In genomic region chr3:122609798-122610559, GRCh38 we compare ENCODE assay signal across 9 cellular contexts. TPM values are rescaled to one million over a fixed set of nuclear protein-coding genes. Genes with fewer than 3 reads are reported as not detected.
DNase-seq lines count a peak whose midpoint lies in the region; ATAC-seq and TF ChIP-seq lines count a peak whose summit lies in the region.
"Had no signal": no experiment of that assay in that cellular context is flagged by ENCODE, and none has a peak within 500 bp of the region (broad histone marks: within the 10 kb centered on the region; RNA-seq: fewer than 3 reads in every experiment).

No MANE protein-coding gene starts in this region.

- peak overlapping the region; percentile 64 for H3K4me3 ChIP-seq in ACC112 (ENCODE audit: low read depth, low read length)
- H3K4me3 ChIP-seq in tibial nerve, result no peak overlapping the region
- H3K4me3 ChIP-seq: upper lobe of left lung had no signal

- TF ChIP-seq CTCF in tibial nerve (IDR thresholded peaks at IDR 0.05), result no peak

- DNase-seq in SIG-M5 treated with dmso at 0.1 percent for 504 hours (lab: John Stamatoyannopoulos, UW; ENCODE audit: unreplicated experiment) (peak; percentile 69), fibroblast of the conjunctiva (ENCODE audit: low read depth) (peak; percentile 48), NCI-H187 treated with DMSO at 0.1 percent for 48 hours (lab: John Stamatoyannopoulos, UW) (no peak), NCI-H1436 treated with DMSO at 0.1 percent for 48 hours (lab: John Stamatoyannopoulos, UW) (no peak), tibial nerve (ENCODE audit: low spot score in 2 of 2) (no peak)
- DNase-seq: upper lobe of left lung had no signal

- peak overlapping the region; percentile 64 for H2AFZ ChIP-seq in ACC112 (ENCODE audit: low read length, unreplicated experiment)

- H3K36me3 ChIP-seq in ACC112 (ENCODE audit: insufficient read depth, low read length) (no peaks in the 10 kb centered on the region), tibial nerve (no peaks in the 10 kb centered on the region)
- H3K36me3 ChIP-seq: upper lobe of left lung had no signal

- peaks cover 4% of the 10 kb centered on the region for H3K4me1 ChIP-seq in ACC112 (ENCODE audit: control insufficient read depth, insufficient read depth, low read length, unreplicated experiment)
- no peaks in the 10 kb centered on the region for H3K4me1 ChIP-seq in tibial nerve
- H3K4me1 ChIP-seq: upper lobe of left lung had no signal

- H3K27ac ChIP-seq in ACC112 (ENCODE audit: low read depth, low read length) (peak overlapping the region; percentile 92), tibial nerve (no peak overlapping the region)
- H3K27ac ChIP-seq: upper lobe of left lung had no signal

- ATAC-seq in GM18868 (IDR thresholded peaks at IDR 0.05; ENCODE audit: unreplicated experiment) (peak; percentile 95), HG02981 (IDR thresholded peaks at IDR 0.05; ENCODE audit: unreplicated experiment) (peak; percentile 92)

- TF ChIP-seq EP300 in tibial nerve (IDR thresholded peaks at IDR 0.05), result no peak

- no peaks in the 10 kb centered on the region for H3K79me2 ChIP-seq in ACC112 (ENCODE audit: control insufficient read depth, insufficient read depth, low read length, unreplicated experiment)

- H3K9me3 ChIP-seq in tibial nerve, result no peaks in the 10 kb centered on the region
- H3K9me3 ChIP-seq: upper lobe of left lung had no signal

- H3K27me3 ChIP-seq in ACC112 (ENCODE audit: insufficient read depth, low read length) (no peaks in the 10 kb centered on the region), tibial nerve (no peaks in the 10 kb centered on the region)
- H3K27me3 ChIP-seq: upper lobe of left lung had no signal

- WGBS in tibial nerve, 2 donors, result 76 to 78% methylated on average over 7 of the region's 7 CpGs

- TF ChIP-seq POLR2A in tibial nerve (IDR thresholded peaks at IDR 0.05), result no peak

RNA-seq across cellular contexts. Expression of gene PARP15, which starts 32.5 kb away (rescaled TPM):
- total RNA-seq in tibial nerve, result 1 to 10 TPM; 1.2 to 3.6 (median 2.8) TPM

RNA-seq across cellular contexts. Expression of gene DTX3L, which starts 45.8 kb away (rescaled TPM):
- total RNA-seq in tibial nerve, result 10 to 100 TPM; 14.9 to 23.2 (median 18.9) TPM

RNA-seq across cellular contexts. Expression of gene PARP9, which starts 45.9 kb away (rescaled TPM):
- 10 to 100 TPM; 16.1 to 32.6 (median 22.4) TPM for total RNA-seq in tibial nerve

Comparison
In these comparisons a context has a peak if more than half of its experiments do, and no peak if none do; other contexts are left out.
1. DNase-seq: peak in SIG-M5 treated with dmso at 0.1 percent for 504 hours (single experiment) and fibroblast of the conjunctiva (single experiment); none in NCI-H187 treated with DMSO at 0.1 percent for 48 hours (single experiment), NCI-H1436 treated with DMSO at 0.1 percent for 48 hours (single experiment) and tibial nerve (0 of 2).